ENCODE assay signal across 8 cellular contexts in the genomic region with DNA sequence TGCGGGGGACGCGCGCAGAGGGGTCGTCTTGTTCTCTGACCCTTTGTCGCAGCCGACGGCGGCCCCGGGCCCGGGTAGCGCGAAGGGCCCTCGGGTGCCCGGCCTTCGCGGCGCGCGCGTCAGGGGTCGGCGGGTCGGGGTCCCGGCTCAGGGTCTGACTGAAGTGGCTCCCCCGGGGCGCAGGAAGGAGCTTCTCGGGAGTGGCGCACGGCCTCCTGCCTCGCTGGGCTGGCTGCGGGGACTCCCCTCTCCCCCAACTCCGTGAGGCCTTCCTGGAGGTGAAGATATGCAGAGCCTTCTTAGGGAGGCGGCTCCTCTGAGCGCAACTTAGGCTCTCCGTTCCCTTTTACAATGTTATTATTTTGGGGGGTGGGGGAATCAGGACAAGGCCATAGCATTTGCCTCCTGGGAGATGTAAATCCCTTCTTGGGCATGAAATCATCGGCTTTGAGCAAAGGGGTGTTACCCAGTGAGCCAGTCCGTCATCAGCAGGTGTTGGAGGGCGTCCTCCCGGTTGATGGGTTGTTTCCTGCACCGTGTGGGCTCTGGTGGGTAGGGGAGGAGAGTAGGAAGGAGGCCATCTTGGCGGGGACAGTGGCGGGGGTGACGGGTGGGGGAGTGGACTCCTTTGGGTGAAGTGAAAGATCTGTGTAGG. TPM values are rescaled to one million over a fixed set of nuclear protein-coding genes. Genes with fewer than 3 reads are reported as not detected.
DNase-seq lines count a peak whose midpoint lies in the region; FAIRE-seq and TF ChIP-seq lines count a peak whose summit lies in the region.

No MANE protein-coding gene starts in this region.

- H3K4me3 ChIP-seq in GM12864 (ENCODE audit: low read depth, low read length): peak overlapping the region; percentile 78
- peak overlapping the region; percentile 81 for H3K4me3 ChIP-seq in HFF-Myc (replicated peaks; ENCODE audit: low read depth, low read length)
- peak overlapping the region; percentile 72 for H3K4me3 ChIP-seq in NB4 (ENCODE audit: low read depth, low read length)
- H3K4me3 ChIP-seq in astrocyte of the cerebellum (ENCODE audit: low read depth, low read length): peak overlapping the region; percentile 77
- peak overlapping the region; percentile 91 for H3K4me3 ChIP-seq in iPS-11a (ENCODE audit: low read depth, low read length)
- peak overlapping the region; percentile 68 to 97 (median 96) for H3K4me3 ChIP-seq in skin epidermis

- H3K9me3 Mint-ChIP-seq in T-helper 2 cell treated with Interferon-gamma antibody and Interleukin-4, amounts not matched to agents 5 μg/mL and 100 μg/mL, for 36 hours: no peaks in the 10 kb centered on the region

- H3K4me3 Mint-ChIP-seq in T-helper 2 cell treated with Interferon-gamma antibody and Interleukin-4, amounts not matched to agents 5 μg/mL and 100 μg/mL, for 36 hours: peak overlapping the region; percentile 97

- peak; percentile 57 for DNase-seq in GM12864 (ENCODE audit: low read depth)
- no peak for DNase-seq in HFF-Myc (ENCODE audit: extremely low read depth, low read depth)
- DNase-seq in NB4 (ENCODE audit: low read depth): peak; percentile 71
- DNase-seq in T-helper 2 cell treated with Interferon-gamma antibody and Interleukin-4, amounts not matched to agents 5 μg/mL and 100 μg/mL, for 36 hours (ENCODE audit: low spot score): peak; percentile 60
- no peak for DNase-seq in astrocyte of the cerebellum (ENCODE audit: low read depth)
- no peak for DNase-seq in frontal cortex (ENCODE audit: low spot score in 2 of 2)

- peak overlapping the region; percentile 98 for H3K27ac Mint-ChIP-seq in T-helper 2 cell treated with Interferon-gamma antibody and Interleukin-4, amounts not matched to agents 5 μg/mL and 100 μg/mL, for 36 hours

- no peaks in the 10 kb centered on the region for H3K27me3 Mint-ChIP-seq in T-helper 2 cell treated with Interferon-gamma antibody and Interleukin-4, amounts not matched to agents 5 μg/mL and 100 μg/mL, for 36 hours (ENCODE audit: low read depth)

- peaks cover 7% of the 10 kb centered on the region for H3K36me3 Mint-ChIP-seq in T-helper 2 cell treated with Interferon-gamma antibody and Interleukin-4, amounts not matched to agents 5 μg/mL and 100 μg/mL, for 36 hours (ENCODE audit: low read depth)

- H3K27ac ChIP-seq in skin epidermis: peak overlapping the region; percentile 74 to 98 (median 93)

- FAIRE-seq in frontal cortex (lab: Jason Lieb, UNC): no peak

- TF ChIP-seq POLR2A in NB4 (IDR thresholded peaks at IDR 0.05; ENCODE audit: extremely low read depth, insufficient read length): no peak

- peaks cover 36% of the 10 kb centered on the region for H3K4me1 Mint-ChIP-seq in T-helper 2 cell treated with Interferon-gamma antibody and Interleukin-4, amounts not matched to agents 5 μg/mL and 100 μg/mL, for 36 hours (ENCODE audit: low read depth)

- in situ Hi-C loops in astrocyte of the cerebellum (cut with HindIII; ENCODE audit: low sequenced_read_pairs): no loop called here

- no peak for TF ChIP-seq CTCF in GM12864 (IDR thresholded peaks at IDR 0.05; ENCODE audit: low read depth, low read length, missing control alignments)
- no peak for TF ChIP-seq CTCF in HFF-Myc (IDR thresholded peaks at IDR 0.05; ENCODE audit: low read depth, low read length, missing control alignments)
- TF ChIP-seq CTCF in NB4 (IDR thresholded peaks at IDR 0.05; ENCODE audit: low read depth, low read length): no peak
- TF ChIP-seq CTCF in astrocyte of the cerebellum (IDR thresholded peaks at IDR 0.05; ENCODE audit: low read depth, low read length, missing control alignments): no peak

RNA-seq across cellular contexts. Expression of gene CDS2, which starts 0.5 kb away (rescaled TPM):
- total RNA-seq in frontal cortex: 69.3 TPM

RNA-seq across cellular contexts. Expression of gene PCNA, which starts 7.6 kb away (rescaled TPM):
- total RNA-seq in frontal cortex: 42.0 TPM

RNA-seq across cellular contexts. Expression of gene TMEM230, which starts 14.5 kb away (rescaled TPM):
- 42.4 TPM for total RNA-seq in frontal cortex

Comparison
In these comparisons a context has a peak if more than half of its experiments do, and no peak if none do; other contexts are left out.
1. DNase-seq: peak in GM12864 (single experiment), NB4 (single experiment) and T-helper 2 cell treated with Interferon-gamma antibody and Interleukin-4, amounts not matched to agents 5 μg/mL and 100 μg/mL, for 36 hours (single experiment); none in HFF-Myc (single experiment), astrocyte of the cerebellum (single experiment) and frontal cortex (0 of 2).
2. Peak in every context shown above with its lines, with median percentiles within 50 percentile points of each other: H3K4me3 ChIP-seq.